Comparison of ENCODE assay signal across 8 cellular contexts in genomic region chr5:78467744-78468357, GRCh38.
A peak's percentile ranks its signal among the peaks of the same experiment; 100 is the strongest.
DNase-seq lines count a peak whose midpoint lies in the region; ATAC-seq, FAIRE-seq and TF ChIP-seq lines count a peak whose summit lies in the region.

No MANE protein-coding gene starts in this region.

- no peak for TF ChIP-seq POLR2A in H54 (IDR thresholded peaks at IDR 0.05; ENCODE audit: low read depth, low read length)

- H3K79me2 ChIP-seq in fibroblast of lung (ENCODE audit: control insufficient read depth, insufficient read depth, low read length): no peaks in the 10 kb centered on the region

- no peaks in the 10 kb centered on the region for H3K27me3 ChIP-seq in fibroblast of lung (ENCODE audit: control insufficient read depth, insufficient read depth, low read length)

- no peaks in the 10 kb centered on the region for H3K4me1 ChIP-seq in fibroblast of lung (ENCODE audit: control insufficient read depth, extremely low read depth, insufficient read depth, low read length)

- no peaks in the 10 kb centered on the region for H4K20me1 ChIP-seq in fibroblast of lung (ENCODE audit: control insufficient read depth, extremely low read depth, insufficient read depth, low read length)

- FAIRE-seq in H54 (lab: Jason Lieb, UNC): peak; percentile 93

- TF ChIP-seq CTCF in C4-2B (conservative IDR thresholded peaks at IDR 0.05) (peak; percentile 89), fibroblast of lung (conservative IDR thresholded peaks at IDR 0.05 in 1 of 2, IDR thresholded peaks at IDR 0.05 in 1 of 2; ENCODE audit: low read depth in 1 of 2, low read length in 2 of 2) (peak; percentile 65 to 69)

- H2AFZ ChIP-seq in fibroblast of lung (ENCODE audit: low read length): no peak overlapping the region

- DNase-seq in H54 (ENCODE audit: insufficient read length, low spot score) (peak; percentile 10), RPMI8226 (peak; percentile 56), fibroblast of lung (ENCODE audit: low read depth in 2 of 2) (peak; percentile 53 to 73), non-pigmented ciliary epithelial cell (ENCODE audit: low read depth) (peak; percentile 31), C1 segment of cervical spinal cord (lab: John Stamatoyannopoulos, UW) (no peak)
- DNase-seq in stimulated activated CD4-positive, alpha-beta T cell treated with anti-CD3 and anti-CD28 coated beads, Interleukin-4, amount 100 ng/mL, for 1 hour: no peak

- ATAC-seq in HG03442 (IDR thresholded peaks at IDR 0.05; ENCODE audit: unreplicated experiment): no peak

- H3K36me3 ChIP-seq in fibroblast of lung (ENCODE audit: control insufficient read depth, insufficient read depth, low read length): no peaks in the 10 kb centered on the region

- H3K27ac ChIP-seq in C4-2B (no peak overlapping the region), fibroblast of lung (ENCODE audit: insufficient read depth, low read length) (no peak overlapping the region)

- H3K9me3 ChIP-seq in fibroblast of lung (ENCODE audit: control insufficient read depth, insufficient read depth, low read depth, low read length): no peaks in the 10 kb centered on the region

- no peak overlapping the region for H3K9ac ChIP-seq in fibroblast of lung (ENCODE audit: insufficient read depth, low read length)

- no peak overlapping the region for H3K4me3 ChIP-seq in fibroblast of lung (replicated peaks in 1 of 4; ENCODE audit: control extremely low read depth in 1 of 4, insufficient read depth in 1 of 4, low read depth in 3 of 4, low read length in 4 of 4)

- H3K4me2 ChIP-seq in fibroblast of lung (ENCODE audit: extremely low read depth, insufficient read depth, low read length): no peak overlapping the region

Comparison
In these comparisons a context has a peak if more than half of its experiments do, and no peak if none do; other contexts are left out.
1. DNase-seq: peak in H54 (single experiment), RPMI8226 (single experiment), fibroblast of lung (2 of 2) and non-pigmented ciliary epithelial cell (single experiment); none in C1 segment of cervical spinal cord (0 of 14) and stimulated activated CD4-positive, alpha-beta T cell treated with anti-CD3 and anti-CD28 coated beads, Interleukin-4, amount 100 ng/mL, for 1 hour (single experiment).